Comparison of ENCODE assay signal across 14 cellular contexts in the genomic region with DNA sequence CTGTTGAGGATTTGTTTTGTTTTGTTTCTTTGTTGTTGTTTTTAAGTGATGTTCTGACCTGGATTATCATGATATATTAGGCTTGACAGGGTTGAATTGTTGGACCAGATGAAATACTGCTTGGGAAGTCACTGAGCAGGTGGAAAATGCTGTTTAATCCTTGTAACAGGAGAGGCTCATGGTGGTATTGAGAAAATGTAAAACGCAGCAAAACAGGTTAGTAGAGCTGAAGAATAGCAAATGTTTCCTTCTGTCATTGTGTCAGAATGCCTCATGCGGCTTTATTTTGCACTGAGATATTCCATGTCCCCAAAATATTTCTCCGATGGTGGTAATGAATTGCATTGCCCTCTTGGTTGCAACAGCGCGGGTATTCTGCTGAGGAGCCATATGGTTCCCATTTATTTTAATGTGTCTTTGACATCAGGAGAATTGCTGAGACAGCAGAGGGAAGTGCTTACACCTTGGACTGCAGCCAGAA.
A peak's percentile ranks its signal among the peaks of the same experiment; 100 is the strongest.
DNase-seq lines count a peak whose midpoint lies in the region; ATAC-seq and TF ChIP-seq lines count a peak whose summit lies in the region.
"Had no signal": no experiment of that assay in that cellular context is flagged by ENCODE, and none has a peak within 500 bp of the region (broad histone marks: within the 10 kb centered on the region; RNA-seq: fewer than 3 reads in every experiment).

No MANE protein-coding gene starts in this region.

- peak overlapping the region; percentile 64 for H3K27ac Mint-ChIP-seq in osteocyte (ENCODE audit: unreplicated experiment)
- H3K27ac Mint-ChIP-seq: activated CD4-positive, alpha-beta memory T cell treated with anti-CD3 and anti-CD28 coated beads for 36 hours; T-helper 2 cell treated with Interferon-gamma antibody and Interleukin-4, amounts not matched to agents 5 μg/mL and 100 μg/mL, for 36 hours had no signal

- intact Hi-C loops in thyroid gland (cut with DNase I), result no loop called here

- TF ChIP-seq CTCF in osteocyte (IDR thresholded peaks at IDR 0.05) (no peak), thyroid gland (IDR thresholded peaks at IDR 0.05) (no peak)

- WGBS in thyroid gland, 2 donors, result 77 to 80% methylated on average over 5 of the region's 5 CpGs

- H3K36me3 ChIP-seq in adipocyte (ENCODE audit: control insufficient read depth, insufficient read depth, low read length, severe bottlenecking) (no peaks in the 10 kb centered on the region), thyroid gland (no peaks in the 10 kb centered on the region)
- H3K36me3 ChIP-seq: esophagus muscularis mucosa, suprapubic skin had no signal

- no peak overlapping the region for H3K4me3 Mint-ChIP-seq in osteocyte (ENCODE audit: unreplicated experiment)
- H3K4me3 Mint-ChIP-seq: activated CD4-positive, alpha-beta memory T cell treated with anti-CD3 and anti-CD28 coated beads for 36 hours; T-helper 2 cell treated with Interferon-gamma antibody and Interleukin-4, amounts not matched to agents 5 μg/mL and 100 μg/mL, for 36 hours had no signal

- no peak overlapping the region for H3K9ac ChIP-seq in adipocyte (ENCODE audit: low read length)

- DNase-seq in GM03348 (ENCODE audit: low spot score) (peak; percentile 8), NCI-H187 (lab: John Stamatoyannopoulos, UW) (peak; percentile 37 to 68), adipocyte (ENCODE audit: low read depth) (peak; percentile 92), osteocyte (ENCODE audit: extremely low spot score, unreplicated experiment) (no peak), thyroid gland (no peak)
- DNase-seq: activated CD4-positive, alpha-beta memory T cell treated with anti-CD3 and anti-CD28 coated beads for 36 hours; activated effector memory CD4-positive, alpha-beta T cell treated with anti-CD3 and anti-CD28 coated beads, Interleukin-2, amount 50 U/mL, for 16 hours; Kasumi-1; OCI-M1 had no signal

- ATAC-seq in HG02678 (IDR thresholded peaks at IDR 0.05; ENCODE audit: unreplicated experiment), result no peak
- ATAC-seq in HG02798 (IDR thresholded peaks at IDR 0.05; ENCODE audit: poor library complexity, unreplicated experiment), result no peak

- H3K4me3 ChIP-seq in adipocyte (ENCODE audit: low read length) (no peak overlapping the region), thyroid gland (replicated peaks in 1 of 3) (no peak overlapping the region)
- H3K4me3 ChIP-seq: esophagus muscularis mucosa, suprapubic skin had no signal

- H3K4me1 Mint-ChIP-seq in osteocyte (ENCODE audit: unreplicated experiment), result peaks cover 16% of the 10 kb centered on the region

- no peak overlapping the region for H3K27ac ChIP-seq in thyroid gland
- H3K27ac ChIP-seq: esophagus muscularis mucosa, suprapubic skin had no signal

- H3K27me3 ChIP-seq in adipocyte (replicated peaks; ENCODE audit: control insufficient read depth, insufficient read depth, low read length), result no peaks in the 10 kb centered on the region
- H3K27me3 ChIP-seq in thyroid gland, result no peaks in the 10 kb centered on the region
- H3K27me3 ChIP-seq: esophagus muscularis mucosa, suprapubic skin had no signal

- H3K27me3 Mint-ChIP-seq in osteocyte (ENCODE audit: unreplicated experiment), result peaks cover 2% of the 10 kb centered on the region

- H3K9me3 Mint-ChIP-seq in osteocyte (ENCODE audit: unreplicated experiment), result peaks cover 6% of the 10 kb centered on the region
- H3K9me3 Mint-ChIP-seq: activated CD4-positive, alpha-beta memory T cell treated with anti-CD3 and anti-CD28 coated beads for 36 hours; T-helper 2 cell treated with Interferon-gamma antibody and Interleukin-4, amounts not matched to agents 5 μg/mL and 100 μg/mL, for 36 hours had no signal

- no peak for TF ChIP-seq POLR2A in thyroid gland (IDR thresholded peaks at IDR 0.05)

- H3K9me3 ChIP-seq in adipocyte (ENCODE audit: control insufficient read depth, low read length), result no peaks in the 10 kb centered on the region
- H3K9me3 ChIP-seq in thyroid gland, result no peaks in the 10 kb centered on the region
- H3K9me3 ChIP-seq: suprapubic skin had no signal

- H3K36me3 Mint-ChIP-seq in osteocyte (ENCODE audit: unreplicated experiment), result no peaks in the 10 kb centered on the region
- H3K36me3 Mint-ChIP-seq: activated CD4-positive, alpha-beta memory T cell treated with anti-CD3 and anti-CD28 coated beads for 36 hours had no signal

- H3K4me1 ChIP-seq in adipocyte (ENCODE audit: control insufficient read depth, insufficient read depth, low read length) (peaks cover 6% of the 10 kb centered on the region), thyroid gland (peaks cover 4 to 9% of the 10 kb centered on the region in 2 donors)
- H3K4me1 ChIP-seq: esophagus muscularis mucosa had no signal

Comparison
In these comparisons a context has a peak if more than half of its experiments do, and no peak if none do; other contexts are left out.
1. DNase-seq: peak in GM03348 (single experiment), NCI-H187 (2 of 2) and adipocyte (single experiment); none in osteocyte (single experiment) and thyroid gland (0 of 2).